ENCODE assay signal across 8 cellular contexts in genomic region chr19:41324921-41325639, GRCh38. TPM values are rescaled to one million over a fixed set of nuclear protein-coding genes. Genes with fewer than 3 reads are reported as not detected.
DNase-seq lines count a peak whose midpoint lies in the region; ATAC-seq and TF ChIP-seq lines count a peak whose summit lies in the region.

No MANE protein-coding gene starts in this region.

- H3K9ac ChIP-seq in colonic mucosa (ENCODE audit: low read depth in 2 of 2, low read length in 2 of 2) (peak overlapping the region; percentile 3 to 44), liver (ENCODE audit: low read depth in 1 of 2, low read length in 2 of 2) (peak overlapping the region in 1 of 2 donors; percentile 19)

- H3K27me3 ChIP-seq in colonic mucosa (no peaks in the 10 kb centered on the region), liver (ENCODE audit: control insufficient read depth in 4 of 4, insufficient read depth in 4 of 4, low read length in 3 of 4) (no peaks in the 10 kb centered on the region)

- intact Hi-C loops in OCI-LY7 (cut with micrococcal nuclease; ENCODE audit: unreplicated experiment) = no loop called here
- intact Hi-C loops in colonic mucosa (cut with DNase I) = loop anchor here (10.0 kb wide), 1 partner anchor 110 kb away; the partner anchor contains the start of gene DMAC2

- H3K9me2 ChIP-seq in OCI-LY7 (ENCODE audit: insufficient read depth, low read length) = no peaks in the 10 kb centered on the region

- no TSS peak for BruUV-seq in OCI-LY7 (replicated peaks; lab: Mats Ljungman, UMichigan)

- DNase-seq in DMS 273 (lab: John Stamatoyannopoulos, UW; ENCODE audit: unreplicated experiment) (peak; percentile 67), OCI-LY7 (ENCODE audit: low spot score) (no peak), colonic mucosa (peak; percentile 50), HuH-7 (ENCODE audit: low spot score) (no peak), SIG-M5 treated with dmso at 0.1 percent for 504 hours (lab: John Stamatoyannopoulos, UW; ENCODE audit: unreplicated experiment) (no peak)

- H3K79me2 ChIP-seq in OCI-LY7 (ENCODE audit: insufficient read depth, low read depth, low read length) = no peaks in the 10 kb centered on the region

- POLR2A ChIA-PET in OCI-LY7 (lab: Charles Lee) = no interaction called here

- H3K9me3 ChIP-seq in OCI-LY7 (ENCODE audit: low read length) = no peaks in the 10 kb centered on the region
- no peaks in the 10 kb centered on the region for H3K9me3 ChIP-seq in colonic mucosa
- no peaks in the 10 kb centered on the region for H3K9me3 ChIP-seq in liver (ENCODE audit: control insufficient read depth in 4 of 4, low read length in 3 of 4)

- TF ChIP-seq CTCF in OCI-LY7 (conservative IDR thresholded peaks at IDR 0.05; ENCODE audit: low read length) (no peak), colonic mucosa (IDR thresholded peaks at IDR 0.05) (no peak), liver (IDR thresholded peaks at IDR 0.05; ENCODE audit: low read depth, low read length, missing input control) (no peak)

- H4K20me1 ChIP-seq in OCI-LY7 (ENCODE audit: insufficient read depth, low read length) = no peaks in the 10 kb centered on the region; the same call in 1 of the 2 replicates

- H3K27ac ChIP-seq in OCI-LY7 (ENCODE audit: low read depth, low read length, poor library complexity, severe bottlenecking) = peak overlapping the region; percentile 79
- peak overlapping the region; percentile 71 for H3K27ac ChIP-seq in colonic mucosa
- H3K27ac ChIP-seq in liver (ENCODE audit: low read depth in 1 of 2, low read length in 2 of 2) = peak overlapping the region; percentile 49 to 61
- peak overlapping the region; percentile 81 for H3K27ac ChIP-seq in temporal lobe (ENCODE audit: low read depth, low read length)

- H3K36me3 ChIP-seq in OCI-LY7 (ENCODE audit: insufficient read depth, low read length) = peaks cover 57% of the 10 kb centered on the region
- H3K36me3 ChIP-seq in colonic mucosa = no peaks in the 10 kb centered on the region
- peaks cover 0 to 10% (median 3%) of the 10 kb centered on the region in 4 donors for H3K36me3 ChIP-seq in liver (ENCODE audit: control insufficient read depth in 4 of 4, insufficient read depth in 3 of 4, low read depth in 1 of 4, low read length in 3 of 4)

- ATAC-seq in GM19395 (IDR thresholded peaks at IDR 0.05; ENCODE audit: unreplicated experiment) = no peak

- H3K4me2 ChIP-seq in OCI-LY7 (ENCODE audit: low read length) = peak overlapping the region; percentile 88; the same call in 1 of the 2 replicates

- H3K4me3 ChIP-seq in OCI-LY7 (ENCODE audit: low read depth, low read length, poor library complexity, severe bottlenecking) (no peak overlapping the region), colonic mucosa (no peak overlapping the region), liver (ENCODE audit: low read depth in 1 of 3, low read length in 3 of 3) (no peak overlapping the region)

- 13% methylated on average over 23 of the region's 23 CpGs for WGBS in liver

- CTCF ChIA-PET in OCI-LY7 (lab: Charles Lee; ENCODE audit: unreplicated experiment) = no interaction called here

- H2AFZ ChIP-seq in OCI-LY7 (ENCODE audit: low read length) = no peak overlapping the region

- no peak for TF ChIP-seq RAD21 in liver (IDR thresholded peaks at IDR 0.05)

- H3K4me1 ChIP-seq in OCI-LY7 (ENCODE audit: insufficient read depth, low read length, poor library complexity, severe bottlenecking) (peaks cover 53% of the 10 kb centered on the region), colonic mucosa (peaks cover 29% of the 10 kb centered on the region), liver (ENCODE audit: control insufficient read depth in 4 of 4, insufficient read depth in 4 of 4, low read length in 3 of 4) (peaks cover 10 to 59% (median 23%) of the 10 kb centered on the region in 4 donors)

TF ChIP-seq in liver, 16 proteins besides CTCF, POLR2A, EP300 and RAD21:
- TF ChIP-seq FOXA1 (IDR thresholded peaks at IDR 0.05) (no peak), JUND (IDR thresholded peaks at IDR 0.05) (peak in 1 of 2 donors; percentile 40)

RNA-seq across cellular contexts. Expression of gene CCDC97, which starts 15.1 kb away (rescaled TPM):
- total RNA-seq in OCI-LY7 (2014; rRNA removed; shearing (Covaris generic)) = 14.4 and 15.0 TPM in 2 replicates
- total RNA-seq in OCI-LY7 (2022) = 35.0 and 36.6 TPM in 2 replicates
- total RNA-seq in colonic mucosa = 10 to 100 TPM; 20.6 to 30.5 TPM
- total RNA-seq in liver = 1 to 10 TPM; 3.8 to 5.6 TPM
- 1 to 10 TPM; 5.0 to 5.7 TPM for polyA plus RNA-seq in liver
- 6.4 TPM for total RNA-seq in temporal lobe

RNA-seq across cellular contexts. Expression of gene TGFB1, which starts 28.6 kb away (rescaled TPM):
- total RNA-seq in OCI-LY7 (2014; rRNA removed; shearing (Covaris generic)) = 10.9 and 15.5 TPM in 2 replicates
- 69.9 and 88.8 TPM in 2 replicates for total RNA-seq in OCI-LY7 (2022)
- 10 to 100 TPM in 1 of 2 donors, 1 to 10 TPM in 1; 7.7 to 14.6 TPM for total RNA-seq in colonic mucosa
- 10 to 100 TPM in 1 of 2 donors, 1 to 10 TPM in 1; 4.9 to 10.6 TPM for total RNA-seq in liver
- polyA plus RNA-seq in liver = 1 to 10 TPM in 1 of 2 donors, under 1 TPM in 1; 0.83 to 8.9 TPM
- 2.7 TPM for total RNA-seq in temporal lobe

RNA-seq across cellular contexts. Expression of gene B9D2, which starts 38.9 kb away (rescaled TPM):
- 1.7 and 3.9 TPM in 2 replicates for total RNA-seq in OCI-LY7 (2014; rRNA removed; shearing (Covaris generic))
- total RNA-seq in OCI-LY7 (2022) (3.4 and 5.2 TPM in 2 replicates), colonic mucosa (10 to 100 TPM in 1 of 2 donors, 1 to 10 TPM in 1; 8.4 to 10.4 TPM), liver (1 to 10 TPM; 2.4 to 2.5 TPM), temporal lobe (2.2 TPM)
- 1 to 10 TPM; 3.5 to 3.7 TPM for polyA plus RNA-seq in liver

RNA-seq across cellular contexts. Expression of gene TMEM91, which starts 51.3 kb away (rescaled TPM):
- total RNA-seq in OCI-LY7 (2014; rRNA removed; shearing (Covaris generic)) = 5.6 and 10.7 TPM in 2 replicates
- total RNA-seq in OCI-LY7 (2022) (12.7 and 13.5 TPM in 2 replicates), colonic mucosa (1 to 10 TPM; 2.0 to 3.6 TPM), liver (1 to 10 TPM; 2.8 to 3.1 TPM), temporal lobe (4.2 TPM)
- 1 to 10 TPM; 1.6 to 4.0 TPM for polyA plus RNA-seq in liver

Comparison
In these comparisons a context has a peak if more than half of its experiments do, and no peak if none do; other contexts are left out.
1. DNase-seq: peak in DMS 273 (single experiment) and colonic mucosa (single experiment); none in OCI-LY7 (single experiment), HuH-7 (single experiment) and SIG-M5 treated with dmso at 0.1 percent for 504 hours (single experiment).
2. Peak in every context shown above with its lines, with median percentiles within 50 percentile points of each other: H3K27ac ChIP-seq.